In genomic region chr11:13535819-13536218, GRCh38 we compare ENCODE assay signal across 1 cellular context.
TF ChIP-seq lines count a peak whose summit lies in the region.

No MANE protein-coding gene starts in this region.

TF ChIP-seq in K562, 482 proteins besides CTCF, POLR2A, EP300 and RAD21 (continued from another document):
- no peak for TF ChIP-seq ZNF592 (IDR thresholded peaks at IDR 0.05)
- TF ChIP-seq PATZ1 (CRISPR knock-in tag; IDR thresholded peaks at IDR 0.05; ENCODE audit: borderline replicate concordance), result no peak
- no peak for TF ChIP-seq CGGBP1 (CRISPR knock-in tag; IDR thresholded peaks at IDR 0.05)
- no peak for TF ChIP-seq BHLHE40 (IDR thresholded peaks at IDR 0.05; ENCODE audit: low read length)
- no peak for TF ChIP-seq RB1 (IDR thresholded peaks at IDR 0.05; ENCODE audit: low read depth)
- TF ChIP-seq ZNF12 (CRISPR knock-in tag; IDR thresholded peaks at IDR 0.05), result no peak
- TF ChIP-seq THRAP3 (IDR thresholded peaks at IDR 0.05; ENCODE audit: borderline replicate concordance), result no peak
- no peak for TF ChIP-seq RUNX1 (IDR thresholded peaks at IDR 0.05; ENCODE audit: low read depth)
- no peak for TF ChIP-seq DACH1 (IDR thresholded peaks at IDR 0.05; ENCODE audit: partially characterized antibody)
- no peak for TF ChIP-seq TEAD4 (IDR thresholded peaks at IDR 0.05; ENCODE audit: low read length)
- TF ChIP-seq TEAD4 (CRISPR knock-in tag; IDR thresholded peaks at IDR 0.05; ENCODE audit: borderline replicate concordance), result no peak
- TF ChIP-seq PHF21A (IDR thresholded peaks at IDR 0.05; ENCODE audit: borderline replicate concordance, low read depth), result no peak
